17 cellular contexts compared by ENCODE assay signal in genomic region chr19:47068876-47069406, GRCh38. TPM values are rescaled to one million over a fixed set of nuclear protein-coding genes. Genes with fewer than 3 reads are reported as not detected.
DNase-seq lines count a peak whose midpoint lies in the region; ATAC-seq and TF ChIP-seq lines count a peak whose summit lies in the region.
"Had no signal": no experiment of that assay in that cellular context is flagged by ENCODE, and none has a peak within 500 bp of the region (broad histone marks: within the 10 kb centered on the region; RNA-seq: fewer than 3 reads in every experiment).

No MANE protein-coding gene starts in this region.

- H3K27ac ChIP-seq in RWPE1: peak overlapping the region; percentile 46

- CTCF ChIA-PET in Caco-2 (lab: Charles Lee): no interaction called here
- CTCF ChIA-PET in RWPE1 (lab: Yijun Ruan, JAX): no interaction called here

- H3K27me3 ChIP-seq in Caco-2 (replicated peaks; ENCODE audit: control insufficient read depth, insufficient read depth, low read length): no peaks in the 10 kb centered on the region

- peaks cover 6% of the 10 kb centered on the region for H3K36me3 ChIP-seq in Caco-2 (ENCODE audit: control insufficient read depth, insufficient read depth, low read length)

- peak overlapping the region; percentile 27 for H3K27ac Mint-ChIP-seq in Caco-2 (ENCODE audit: unreplicated experiment)
- H3K27ac Mint-ChIP-seq in stimulated activated naive B cell treated with anti-CD40 and anti-IgM and Interleukin-4, amounts not matched to agents 10 μg/mL and 1 μg/mL and 100 μg/mL, for 72 hours: peak overlapping the region; percentile 44
- H3K27ac Mint-ChIP-seq: B cell; CD4-positive, alpha-beta T cell; IgD-negative memory B cell had no signal

- intact Hi-C loops in Caco-2 (cut with micrococcal nuclease; ENCODE audit: unreplicated experiment): no loop called here

- H3K36me3 Mint-ChIP-seq in Caco-2 (ENCODE audit: insufficient read depth, unreplicated experiment): peaks cover 98% of the 10 kb centered on the region
- H3K36me3 Mint-ChIP-seq in stimulated activated naive B cell treated with anti-CD40 and anti-IgM and Interleukin-4, amounts not matched to agents 10 μg/mL and 1 μg/mL and 100 μg/mL, for 72 hours: peaks cover 30 to 61% of the 10 kb centered on the region in 2 donors
- H3K36me3 Mint-ChIP-seq: IgD-negative memory B cell had no signal

- in situ Hi-C loops in KBM-7 (cut with MboI; ENCODE audit: low pct_unique_long_range_greater_than_20kb, low sequenced_read_pairs): no loop called here

- no peak for DNase-seq in Caco-2
- DNase-seq in RWPE1 (ENCODE audit: low spot score): no peak
- peak; percentile 49 for DNase-seq in islet precursor cell
- DNase-seq in stimulated activated naive B cell treated with anti-CD40 and anti-IgM and Interleukin-4, amounts not matched to agents 10 μg/mL and 1 μg/mL and 100 μg/mL, for 72 hours: no peak
- DNase-seq in KBM-7: no peak
- no peak for DNase-seq in OCI-M2 (lab: John Stamatoyannopoulos, UW; ENCODE audit: unreplicated experiment)
- DNase-seq: C1 segment of cervical spinal cord; CD4-positive, alpha-beta T cell; DMS153; DMS79 treated with DMSO at 0.1 percent for 48 hours; EL; GOT3 had no signal

- no peaks in the 10 kb centered on the region for H3K4me1 Mint-ChIP-seq in Caco-2 (ENCODE audit: low read depth, unreplicated experiment)
- peaks cover 3% of the 10 kb centered on the region in 2 donors for H3K4me1 Mint-ChIP-seq in stimulated activated naive B cell treated with anti-CD40 and anti-IgM and Interleukin-4, amounts not matched to agents 10 μg/mL and 1 μg/mL and 100 μg/mL, for 72 hours
- H3K4me1 Mint-ChIP-seq: B cell, IgD-negative memory B cell had no signal

- no peak for ATAC-seq in stimulated activated naive B cell treated with anti-CD40 and anti-IgM and Interleukin-4, amounts not matched to agents 10 μg/mL and 1 μg/mL and 100 μg/mL, for 72 hours (replicated peaks)
- no peak for ATAC-seq in GM19035 (IDR thresholded peaks at IDR 0.05; ENCODE audit: unreplicated experiment)

- POLR2A ChIA-PET in Caco-2 (lab: Charles Lee) (no interaction called here), RWPE1 (lab: Yijun Ruan, JAX; ENCODE audit: low non-redundant PET) (no interaction called here)

- no peaks in the 10 kb centered on the region for H3K9me3 ChIP-seq in Caco-2
- H3K9me3 ChIP-seq: HAP-1 had no signal

- no peak overlapping the region for H3K4me3 ChIP-seq in Caco-2 (ENCODE audit: low read depth, low read length)
- H3K4me3 ChIP-seq: HAP-1 had no signal

- H3K4me3 Mint-ChIP-seq in Caco-2 (ENCODE audit: unreplicated experiment): no peak overlapping the region
- no peak overlapping the region for H3K4me3 Mint-ChIP-seq in stimulated activated naive B cell treated with anti-CD40 and anti-IgM and Interleukin-4, amounts not matched to agents 10 μg/mL and 1 μg/mL and 100 μg/mL, for 72 hours
- H3K4me3 Mint-ChIP-seq: B cell; CD4-positive, alpha-beta T cell; IgD-negative memory B cell had no signal

- H3K9me3 Mint-ChIP-seq in Caco-2 (ENCODE audit: unreplicated experiment): no peaks in the 10 kb centered on the region
- no peaks in the 10 kb centered on the region for H3K9me3 Mint-ChIP-seq in stimulated activated naive B cell treated with anti-CD40 and anti-IgM and Interleukin-4, amounts not matched to agents 10 μg/mL and 1 μg/mL and 100 μg/mL, for 72 hours
- H3K9me3 Mint-ChIP-seq: CD4-positive, alpha-beta T cell; IgD-negative memory B cell had no signal

- no TSS peak for BruUV-seq in Caco-2 (replicated peaks; lab: Mats Ljungman, UMichigan)

- TF ChIP-seq CTCF in Caco-2 (IDR thresholded peaks at IDR 0.05; ENCODE audit: insufficient read depth in 1 of 2, low read depth in 1 of 2, low read length in 1 of 2, severe bottlenecking in 1 of 2, unreplicated experiment in 1 of 2) (no peak), RWPE1 (conservative IDR thresholded peaks at IDR 0.05; ENCODE audit: low read depth) (no peak)

- H3K4me1 ChIP-seq in Caco-2: no peaks in the 10 kb centered on the region
- H3K4me1 ChIP-seq: HAP-1 had no signal

- no peaks in the 10 kb centered on the region for H3K27me3 Mint-ChIP-seq in Caco-2 (ENCODE audit: insufficient read depth, unreplicated experiment)
- H3K27me3 Mint-ChIP-seq in stimulated activated naive B cell treated with anti-CD40 and anti-IgM and Interleukin-4, amounts not matched to agents 10 μg/mL and 1 μg/mL and 100 μg/mL, for 72 hours: no peaks in the 10 kb centered on the region
- H3K27me3 Mint-ChIP-seq: B cell; CD4-positive, alpha-beta T cell; IgD-negative memory B cell had no signal

RNA-seq across cellular contexts. Expression of gene TMEM160, which starts 20.5 kb away (rescaled TPM):
- 86.5 and 91.7 TPM in 2 replicates for total RNA-seq in Caco-2 (2022)

RNA-seq across cellular contexts. Expression of gene ZC3H4, which starts 44.6 kb away (rescaled TPM):
- 70.3 and 77.7 TPM in 2 replicates for total RNA-seq in Caco-2 (2022)

RNA-seq across cellular contexts. Expression of gene NPAS1, which starts 49.3 kb away (rescaled TPM):
- total RNA-seq in Caco-2 (2022): 1.8 and 2.8 TPM in 2 replicates
- total RNA-seq: HT-29 had no signal
